In genomic region chr1:7471836-7472235, GRCh38 we compare ENCODE assay signal across 12 cellular contexts.
DNase-seq lines count a peak whose midpoint lies in the region; ATAC-seq, FAIRE-seq and TF ChIP-seq lines count a peak whose summit lies in the region.
"Had no signal": no experiment of that assay in that cellular context is flagged by ENCODE, and none has a peak within 500 bp of the region (broad histone marks: within the 10 kb centered on the region; RNA-seq: fewer than 3 reads in every experiment).

No MANE protein-coding gene starts in this region.

- no peaks in the 10 kb centered on the region for H3K9me3 Mint-ChIP-seq in activated naive CD4-positive, alpha-beta T cell treated with anti-CD3 and anti-CD28 coated beads, Interleukin-2, amount 10 ng/mL, durations not matched to agents 7 days and 5 days
- H3K9me3 Mint-ChIP-seq: activated naive CD8-positive, alpha-beta T cell treated with anti-CD3 and anti-CD28 coated beads, Interleukin-2, amount 10 ng/mL, durations not matched to agents 7 days and 5 days; naive thymus-derived CD4-positive, alpha-beta T cell had no signal

- FAIRE-seq in RCC 7860 (lab: Jason Lieb, UNC) = no peak
- FAIRE-seq: frontal cortex had no signal

- no peaks in the 10 kb centered on the region for H3K36me3 Mint-ChIP-seq in activated naive CD4-positive, alpha-beta T cell treated with anti-CD3 and anti-CD28 coated beads, Interleukin-2, amount 10 ng/mL, durations not matched to agents 7 days and 5 days
- H3K36me3 Mint-ChIP-seq: activated naive CD8-positive, alpha-beta T cell treated with anti-CD3 and anti-CD28 coated beads, Interleukin-2, amount 10 ng/mL, durations not matched to agents 7 days and 5 days; naive thymus-derived CD4-positive, alpha-beta T cell had no signal

- H3K27ac Mint-ChIP-seq in activated naive CD4-positive, alpha-beta T cell treated with anti-CD3 and anti-CD28 coated beads, Interleukin-2, amount 10 ng/mL, durations not matched to agents 7 days and 5 days = no peak overlapping the region
- H3K27ac Mint-ChIP-seq: activated naive CD8-positive, alpha-beta T cell treated with anti-CD3 and anti-CD28 coated beads, Interleukin-2, amount 10 ng/mL, durations not matched to agents 7 days and 5 days; naive thymus-derived CD4-positive, alpha-beta T cell had no signal

- no peak for TF ChIP-seq CTCF in fibroblast of mammary gland (conservative IDR thresholded peaks at IDR 0.05; ENCODE audit: control insufficient read depth, insufficient read depth, low read depth, low read length)
- TF ChIP-seq CTCF in retinal pigment epithelial cell (conservative IDR thresholded peaks at IDR 0.05; ENCODE audit: low read depth, low read length) = no peak

- H3K4me3 Mint-ChIP-seq in activated naive CD4-positive, alpha-beta T cell treated with anti-CD3 and anti-CD28 coated beads, Interleukin-2, amount 10 ng/mL, durations not matched to agents 7 days and 5 days = no peak overlapping the region
- H3K4me3 Mint-ChIP-seq: activated naive CD8-positive, alpha-beta T cell treated with anti-CD3 and anti-CD28 coated beads, Interleukin-2, amount 10 ng/mL, durations not matched to agents 7 days and 5 days; naive thymus-derived CD4-positive, alpha-beta T cell had no signal

- no peak for ATAC-seq in HG03175 (IDR thresholded peaks at IDR 0.05; ENCODE audit: unreplicated experiment)
- ATAC-seq: naive thymus-derived CD4-positive, alpha-beta T cell had no signal

- peak; percentile 78 for DNase-seq in ELR (ENCODE audit: low read depth)
- peak; percentile 46 for DNase-seq in RCC 7860 (ENCODE audit: low spot score)
- DNase-seq in fibroblast of mammary gland (ENCODE audit: low read depth) = peak; percentile 25
- DNase-seq in retinal pigment epithelial cell (ENCODE audit: low read depth) = peak; percentile 68
- DNase-seq in NOMO-1 treated with DMSO at 0.1 percent for 48 hours (lab: John Stamatoyannopoulos, UW; ENCODE audit: unreplicated experiment) = no peak
- DNase-seq in ureter (ENCODE audit: low spot score) = no peak
- no peak for DNase-seq in activated naive CD4-positive, alpha-beta T cell treated with anti-CD3 and anti-CD28 coated beads, Interleukin-2, amount 10 ng/mL, durations not matched to agents 7 days and 5 days
- DNase-seq: activated CD4-positive, CD25-positive, alpha-beta regulatory T cell; activated naive CD8-positive, alpha-beta T cell treated with anti-CD3 and anti-CD28 coated beads, Interleukin-2, amount 10 ng/mL, durations not matched to agents 7 days and 5 days; naive thymus-derived CD4-positive, alpha-beta T cell had no signal

- CTCF ChIA-PET in activated naive CD4-positive, alpha-beta T cell treated with anti-CD3 and anti-CD28 coated beads, Interleukin-2, amount 10 ng/mL, durations not matched to agents 7 days and 5 days (lab: Charles Lee) = no interaction called here

- peaks cover 2% of the 10 kb centered on the region for H3K27me3 Mint-ChIP-seq in activated naive CD4-positive, alpha-beta T cell treated with anti-CD3 and anti-CD28 coated beads, Interleukin-2, amount 10 ng/mL, durations not matched to agents 7 days and 5 days
- H3K27me3 Mint-ChIP-seq: activated naive CD8-positive, alpha-beta T cell treated with anti-CD3 and anti-CD28 coated beads, Interleukin-2, amount 10 ng/mL, durations not matched to agents 7 days and 5 days had no signal

- H3K4me3 ChIP-seq in fibroblast of mammary gland (ENCODE audit: control insufficient read depth, low read depth, low read length) (no peak overlapping the region), retinal pigment epithelial cell (ENCODE audit: low read length) (no peak overlapping the region)

- no peaks in the 10 kb centered on the region for H3K4me1 Mint-ChIP-seq in activated naive CD4-positive, alpha-beta T cell treated with anti-CD3 and anti-CD28 coated beads, Interleukin-2, amount 10 ng/mL, durations not matched to agents 7 days and 5 days
- H3K4me1 Mint-ChIP-seq: activated naive CD8-positive, alpha-beta T cell treated with anti-CD3 and anti-CD28 coated beads, Interleukin-2, amount 10 ng/mL, durations not matched to agents 7 days and 5 days had no signal

Comparison
In these comparisons a context has a peak if more than half of its experiments do, and no peak if none do; other contexts are left out.
1. DNase-seq: peak in ELR (single experiment), RCC 7860 (single experiment), fibroblast of mammary gland (single experiment) and retinal pigment epithelial cell (single experiment); none in NOMO-1 treated with DMSO at 0.1 percent for 48 hours (single experiment), ureter (single experiment) and activated naive CD4-positive, alpha-beta T cell treated with anti-CD3 and anti-CD28 coated beads, Interleukin-2, amount 10 ng/mL, durations not matched to agents 7 days and 5 days (single experiment).